13 cellular contexts compared by ENCODE assay signal in genomic region chr2:12271589-12271984, GRCh38.
DNase-seq lines count a peak whose midpoint lies in the region; ATAC-seq and TF ChIP-seq lines count a peak whose summit lies in the region.
"Had no signal": no experiment of that assay in that cellular context is flagged by ENCODE, and none has a peak within 500 bp of the region (broad histone marks: within the 10 kb centered on the region; RNA-seq: fewer than 3 reads in every experiment).

No MANE protein-coding gene starts in this region.

- H3K4me2 ChIP-seq in OCI-LY1 (ENCODE audit: low read length), result peak overlapping the region; percentile 34

- peaks cover 20% of the 10 kb centered on the region for H3K4me1 ChIP-seq in OCI-LY1 (ENCODE audit: insufficient read depth, low read length, severe bottlenecking)

- DNase-seq in activated naive CD8-positive, alpha-beta T cell treated with anti-CD3 and anti-CD28 coated beads, Interleukin-2, amount 10 ng/mL, durations not matched to agents 7 days and 5 days, result no peak
- no peak for DNase-seq in activated naive CD8-positive, alpha-beta T cell treated with anti-CD3 and anti-CD28 coated beads, Interleukin-2, amount 50 U/mL, for 24 hours
- DNase-seq in NK-92 (lab: John Stamatoyannopoulos, UW; ENCODE audit: unreplicated experiment), result no peak
- DNase-seq in SKM-1 treated with dmso at 0.1 percent for 144 hours (lab: John Stamatoyannopoulos, UW; ENCODE audit: unreplicated experiment), result no peak
- DNase-seq in dermis blood vessel endothelial cell, result no peak
- DNase-seq: anterior cingulate cortex; GDM1; NCI-H2029; stimulated activated CD4-positive, alpha-beta T cell treated with anti-CD3 and anti-CD28 coated beads, Interleukin-2, amount 100 ng/mL, for 24 hours had no signal

- peak overlapping the region; percentile 64 for H2AFZ ChIP-seq in OCI-LY1 (ENCODE audit: low read length)

- peaks cover 2% of the 10 kb centered on the region for H3K36me3 Mint-ChIP-seq in activated naive CD8-positive, alpha-beta T cell treated with anti-CD3 and anti-CD28 coated beads, Interleukin-2, amount 10 ng/mL, durations not matched to agents 7 days and 5 days
- no peaks in the 10 kb centered on the region for H3K36me3 Mint-ChIP-seq in activated naive CD8-positive, alpha-beta T cell treated with anti-CD3 and anti-CD28 coated beads, Interleukin-2, amount 50 U/mL, for 24 hours (ENCODE audit: low read depth)

- H3K27me3 Mint-ChIP-seq in activated naive CD8-positive, alpha-beta T cell treated with anti-CD3 and anti-CD28 coated beads, Interleukin-2, amount 10 ng/mL, durations not matched to agents 7 days and 5 days, result no peaks in the 10 kb centered on the region
- H3K27me3 Mint-ChIP-seq in activated naive CD8-positive, alpha-beta T cell treated with anti-CD3 and anti-CD28 coated beads, Interleukin-2, amount 50 U/mL, for 24 hours, result no peaks in the 10 kb centered on the region

- POLR2A ChIA-PET in activated naive CD8-positive, alpha-beta T cell treated with anti-CD3 and anti-CD28 coated beads, Interleukin-2, amount 10 ng/mL, durations not matched to agents 7 days and 5 days (lab: Charles Lee), result interaction anchor here (1.4 kb wide), 1 partner anchor 445 kb away, joined by 4 read pairs; no protein-coding TSS in a partner anchor

- peak overlapping the region; percentile 32 for H3K27ac ChIP-seq in OCI-LY1 (ENCODE audit: low read depth, low read length, poor library complexity, severe bottlenecking)

- H3K4me3 Mint-ChIP-seq in activated naive CD8-positive, alpha-beta T cell treated with anti-CD3 and anti-CD28 coated beads, Interleukin-2, amount 10 ng/mL, durations not matched to agents 7 days and 5 days, result peak overlapping the region; percentile 49
- no peak overlapping the region for H3K4me3 Mint-ChIP-seq in activated naive CD8-positive, alpha-beta T cell treated with anti-CD3 and anti-CD28 coated beads, Interleukin-2, amount 50 U/mL, for 24 hours

- H3K27me3 ChIP-seq in OCI-LY1 (ENCODE audit: insufficient read depth, low read length), result no peaks in the 10 kb centered on the region

- peak overlapping the region; percentile 23 for H3K27ac Mint-ChIP-seq in activated naive CD8-positive, alpha-beta T cell treated with anti-CD3 and anti-CD28 coated beads, Interleukin-2, amount 10 ng/mL, durations not matched to agents 7 days and 5 days
- no peak overlapping the region for H3K27ac Mint-ChIP-seq in activated naive CD8-positive, alpha-beta T cell treated with anti-CD3 and anti-CD28 coated beads, Interleukin-2, amount 50 U/mL, for 24 hours

- no peaks in the 10 kb centered on the region for H4K20me1 ChIP-seq in OCI-LY1 (ENCODE audit: insufficient read depth, low read length)

- no peak for TF ChIP-seq CTCF in OCI-LY1 (IDR thresholded peaks at IDR 0.05; ENCODE audit: low read length)

- no peaks in the 10 kb centered on the region for H3K36me3 ChIP-seq in OCI-LY1 (ENCODE audit: insufficient read depth, low read length)

- H3K4me3 ChIP-seq in OCI-LY1 (ENCODE audit: low read depth, low read length, poor library complexity, severe bottlenecking), result peak overlapping the region; percentile 2
- H3K4me3 ChIP-seq: K562 had no signal

- no peaks in the 10 kb centered on the region for H3K9me3 ChIP-seq in OCI-LY1 (ENCODE audit: low read length)

- H3K9ac ChIP-seq in OCI-LY1 (ENCODE audit: low read length), result peak overlapping the region; percentile 11; the same call in 1 of the 2 replicates

- H3K4me1 Mint-ChIP-seq in activated naive CD8-positive, alpha-beta T cell treated with anti-CD3 and anti-CD28 coated beads, Interleukin-2, amount 10 ng/mL, durations not matched to agents 7 days and 5 days, result peaks cover 13% of the 10 kb centered on the region
- peaks cover 13% of the 10 kb centered on the region for H3K4me1 Mint-ChIP-seq in activated naive CD8-positive, alpha-beta T cell treated with anti-CD3 and anti-CD28 coated beads, Interleukin-2, amount 50 U/mL, for 24 hours

- 0 out of 2 replicates have a peak, but pooled peaks cover 4% of the 10 kb centered on the region for H3F3A ChIP-seq in OCI-LY1 (ENCODE audit: insufficient read depth, low read length)

- H3K79me2 ChIP-seq in OCI-LY1 (ENCODE audit: insufficient read depth, low read length), result no peaks in the 10 kb centered on the region

- no peak for ATAC-seq in activated naive CD8-positive, alpha-beta T cell treated with anti-CD3 and anti-CD28 coated beads, Interleukin-2, amount 10 ng/mL, durations not matched to agents 7 days and 5 days (ENCODE audit: low read depth)
- no peak for ATAC-seq in activated naive CD8-positive, alpha-beta T cell treated with anti-CD3 and anti-CD28 coated beads, Interleukin-2, amount 50 U/mL, for 24 hours
- ATAC-seq in HG02623 (IDR thresholded peaks at IDR 0.05; ENCODE audit: unreplicated experiment), result peak; percentile 40
- ATAC-seq in SK-N-SH treated with all-trans-retinoic acid at 6 μM for 48 hours, result no peak

- peaks cover 1% of the 10 kb centered on the region for H3K9me3 Mint-ChIP-seq in activated naive CD8-positive, alpha-beta T cell treated with anti-CD3 and anti-CD28 coated beads, Interleukin-2, amount 10 ng/mL, durations not matched to agents 7 days and 5 days
- H3K9me3 Mint-ChIP-seq in activated naive CD8-positive, alpha-beta T cell treated with anti-CD3 and anti-CD28 coated beads, Interleukin-2, amount 50 U/mL, for 24 hours, result no peaks in the 10 kb centered on the region

- no peaks in the 10 kb centered on the region for H3K9me2 ChIP-seq in OCI-LY1 (ENCODE audit: low read depth, low read length)

TF ChIP-seq in SK-N-SH treated with all-trans-retinoic acid at 6 μM for 48 hours, 23 proteins besides CTCF, POLR2A, EP300 and RAD21 (continues in another document):
- no peak for TF ChIP-seq ESRRG (CRISPR knock-in tag; IDR thresholded peaks at IDR 0.05)
- no peak for TF ChIP-seq ZNF8 (CRISPR knock-in tag; IDR thresholded peaks at IDR 0.05)
- no peak for TF ChIP-seq CSRNP3 (CRISPR knock-in tag; IDR thresholded peaks at IDR 0.05)
- TF ChIP-seq ZFP3 (CRISPR knock-in tag; IDR thresholded peaks at IDR 0.05), result no peak
- no peak for TF ChIP-seq GLIS3 (CRISPR knock-in tag; IDR thresholded peaks at IDR 0.05)
- TF ChIP-seq BACH2 (CRISPR knock-in tag; IDR thresholded peaks at IDR 0.05; ENCODE audit: borderline replicate concordance), result no peak
- no peak for TF ChIP-seq CSDC2 (CRISPR knock-in tag; IDR thresholded peaks at IDR 0.05)
- TF ChIP-seq RARB (CRISPR knock-in tag; IDR thresholded peaks at IDR 0.05), result no peak
- no peak for TF ChIP-seq CREB5 (CRISPR knock-in tag; IDR thresholded peaks at IDR 0.05; ENCODE audit: low read depth)
- TF ChIP-seq ZNF565 (CRISPR knock-in tag; conservative IDR thresholded peaks at IDR 0.05; ENCODE audit: low read depth), result no peak
- no peak for TF ChIP-seq PATZ1 (CRISPR knock-in tag; IDR thresholded peaks at IDR 0.05; ENCODE audit: borderline replicate concordance)
- no peak for TF ChIP-seq TOX (CRISPR knock-in tag; IDR thresholded peaks at IDR 0.05; ENCODE audit: borderline replicate concordance)
